10 cellular contexts compared by ENCODE assay signal in genomic region chr7:100091411-100092181, GRCh38. TPM values are rescaled to one million over a fixed set of nuclear protein-coding genes. Genes with fewer than 3 reads are reported as not detected.
A peak's percentile ranks its signal among the peaks of the same experiment; 100 is the strongest.
DNase-seq lines count a peak whose midpoint lies in the region; ATAC-seq and TF ChIP-seq lines count a peak whose summit lies in the region.
"Had no signal": no experiment of that assay in that cellular context is flagged by ENCODE, and none has a peak within 500 bp of the region (broad histone marks: within the 10 kb centered on the region; RNA-seq: fewer than 3 reads in every experiment).

No MANE protein-coding gene starts in this region.

- peak overlapping the region; percentile 69; the same call in 1 of the 2 replicates for H3K4ac ChIP-seq in IMR-90 (ENCODE audit: low read depth, low read length)

- H3K9ac ChIP-seq in IMR-90 (ENCODE audit: low read depth, low read length) = no peak overlapping the region

- peaks cover 55% of the 10 kb centered on the region for H3K36me3 ChIP-seq in IMR-90 (ENCODE audit: control insufficient read depth, insufficient read depth, low read length)

- no peak overlapping the region for H3K18ac ChIP-seq in IMR-90 (ENCODE audit: low read depth, low read length)

- peaks cover 15% of the 10 kb centered on the region for H3K4me1 ChIP-seq in IMR-90 (ENCODE audit: control insufficient read depth, insufficient read depth, low read length)

- H3K4me3 Mint-ChIP-seq in activated naive CD8-positive, alpha-beta T cell = peak overlapping the region; percentile 28
- peak overlapping the region; percentile 60 to 97 (median 96) for H3K4me3 Mint-ChIP-seq in nephron

- no peak overlapping the region for H2BK5ac ChIP-seq in IMR-90 (ENCODE audit: low read depth, low read length, poor library complexity, severe bottlenecking)

- no peaks in the 10 kb centered on the region for H3K27me3 ChIP-seq in IMR-90 (ENCODE audit: control insufficient read depth, insufficient read depth, low read length)

- no peak overlapping the region for H3K4me2 ChIP-seq in IMR-90 (ENCODE audit: low read depth, low read length)

- dilution Hi-C loops in IMR-90 (cut with HindIII; ENCODE audit: low sequenced_read_pairs, unreplicated experiment) = no loop called here

- TSS peak; percentile 90 for BruUV-seq in IMR-90 (replicated peaks; lab: Mats Ljungman, UMichigan)

- H3K79me1 ChIP-seq in IMR-90 (ENCODE audit: low read depth in 1 of 2, low read length in 2 of 2) = peaks cover 32 to 74% of the 10 kb centered on the region in 2 experiments

- no peak overlapping the region for H2AK9ac ChIP-seq in IMR-90 (replicated peaks; ENCODE audit: low read depth, low read length, poor library complexity)

- no peak overlapping the region for H3K14ac ChIP-seq in IMR-90 (replicated peaks; ENCODE audit: low read depth, low read length)

- H2AK5ac ChIP-seq in IMR-90 (ENCODE audit: low read depth, low read length) = peak overlapping the region; percentile 27; the same call in 1 of the 2 replicates

- TF ChIP-seq POLR2A in IMR-90 (IDR thresholded peaks at IDR 0.05; ENCODE audit: low read depth, low read length) = no peak; the same call in 1 of the 2 replicates

- H4K91ac ChIP-seq in IMR-90 (ENCODE audit: insufficient read depth, low read depth, low read length) = no peak overlapping the region

- peak overlapping the region; percentile 12; the same call in 1 of the 2 replicates for H3K23ac ChIP-seq in IMR-90 (ENCODE audit: low read depth, low read length)

- H4K5ac ChIP-seq in IMR-90 (ENCODE audit: low read depth, low read length) = no peak overlapping the region

- peak overlapping the region; percentile 55 for H3K27ac Mint-ChIP-seq in activated naive CD8-positive, alpha-beta T cell
- H3K27ac Mint-ChIP-seq in nephron = peak overlapping the region in 2 of 3 experiments; percentile 67 to 75

- no peaks in the 10 kb centered on the region for H3K9me3 Mint-ChIP-seq in activated naive CD8-positive, alpha-beta T cell (ENCODE audit: low read depth)
- H3K9me3 Mint-ChIP-seq in nephron = no peaks in the 10 kb centered on the region

- no peak overlapping the region for H2BK120ac ChIP-seq in IMR-90 (ENCODE audit: low read depth, low read length)

- H3K36me3 Mint-ChIP-seq in activated naive CD8-positive, alpha-beta T cell = peaks cover 2% of the 10 kb centered on the region
- H3K36me3 Mint-ChIP-seq in nephron (ENCODE audit: low read depth) = peaks cover 54% of the 10 kb centered on the region

- in situ Hi-C loops in IMR-90 (cut with MboI; ENCODE audit: low sequenced_read_pairs) = no loop called here

- H3K9me3 ChIP-seq in IMR-90 (ENCODE audit: control insufficient read depth, insufficient read depth, low read length) = no peaks in the 10 kb centered on the region

- H2AFZ ChIP-seq in IMR-90 (replicated peaks; ENCODE audit: low read length, poor library complexity) = peak overlapping the region; percentile 49

- H4K8ac ChIP-seq in IMR-90 (ENCODE audit: low read depth in 2 of 2, low read length in 2 of 2) = peak overlapping the region in 1 of 2 experiments; percentile 11; a peak in 1 of 4 replicates

- peaks cover 13% of the 10 kb centered on the region for H3K9me1 ChIP-seq in IMR-90 (ENCODE audit: insufficient read depth, low read length)

- no peak overlapping the region for H2BK20ac ChIP-seq in IMR-90 (ENCODE audit: low read depth, low read length)

- DNase-seq in NCI-H82 (lab: John Stamatoyannopoulos, UW) (peak; percentile 69), NCI-H82 treated with DMSO at 0.1 percent for 48 hours (lab: John Stamatoyannopoulos, UW; ENCODE audit: unreplicated experiment) (no peak), IMR-90 (peak; percentile 37), NCI-H2196 treated with DMSO at 0.1 percent for 48 hours (lab: John Stamatoyannopoulos, UW; ENCODE audit: unreplicated experiment) (no peak), cerebellum (ENCODE audit: low spot score) (no peak), DMS153 treated with DMSO at 0.1 percent for 48 hours (lab: John Stamatoyannopoulos, UW; ENCODE audit: unreplicated experiment) (no peak)
- DNase-seq: AML-193, caudate nucleus had no signal

- no peak for TF ChIP-seq RAD21 in IMR-90 (IDR thresholded peaks at IDR 0.05; ENCODE audit: low read length)

- POLR2A ChIA-PET in IMR-90 (lab: Charles Lee; ENCODE audit: unreplicated experiment) = no interaction called here

- TF ChIP-seq CTCF in IMR-90 (conservative IDR thresholded peaks at IDR 0.05; ENCODE audit: low read depth, low read length) (0 out of 2 replicates have a peak, but pooled peaks have one; percentile 16), nephron (IDR thresholded peaks at IDR 0.05; ENCODE audit: unreplicated experiment in 3 of 3) (no peak)

- H3K27me3 Mint-ChIP-seq in activated naive CD8-positive, alpha-beta T cell = no peaks in the 10 kb centered on the region
- H3K27me3 Mint-ChIP-seq in nephron (ENCODE audit: low read depth) = no peaks in the 10 kb centered on the region

- peaks cover 35% of the 10 kb centered on the region for H3K4me1 Mint-ChIP-seq in activated naive CD8-positive, alpha-beta T cell (ENCODE audit: low read depth)
- peaks cover 18% of the 10 kb centered on the region for H3K4me1 Mint-ChIP-seq in nephron

- peaks cover 15% of the 10 kb centered on the region for H4K20me1 ChIP-seq in IMR-90 (ENCODE audit: insufficient read depth, low read length)

- ATAC-seq in IMR-90 (ENCODE audit: low read depth) = no peak

- H3K27ac ChIP-seq in IMR-90 (ENCODE audit: insufficient read depth, low read length) = no peak overlapping the region; the same call in 1 of the 2 replicates

- WGBS in IMR-90 (ENCODE audit: extremely low coverage in 2 of 2, insufficient read length in 1 of 2), 2 experiments = 64% methylated on average over 3 of the region's 19 CpGs; no CpG with 5 or more reads in 1 of the 2 experiments

- CTCF ChIA-PET in IMR-90 (lab: Yijun Ruan, JAX) = interaction anchor here (0.9 to 1.6 kb wide), 2 partner anchors 9 to 113 kb away, joined by 3 to 5 read pairs; no protein-coding TSS in a partner anchor

- no peak overlapping the region for H3K4me3 ChIP-seq in IMR-90 (ENCODE audit: insufficient read depth, low read depth, low read length)

- no peak overlapping the region for H3K56ac ChIP-seq in IMR-90 (ENCODE audit: extremely low read depth, insufficient read depth, low read length)

- H2BK15ac ChIP-seq in IMR-90 (ENCODE audit: low read depth, low read length) = no peak overlapping the region

- intact Hi-C loops in IMR-90 (cut with micrococcal nuclease) = no loop called here

TF ChIP-seq in IMR-90, 13 proteins besides CTCF, POLR2A, EP300 and RAD21:
- TF ChIP-seq MXI1 (IDR thresholded peaks at IDR 0.05; ENCODE audit: borderline replicate concordance, low read depth, low read length) (0 out of 2 replicates have a peak, but pooled peaks have one; percentile 48), BHLHE40 (IDR thresholded peaks at IDR 0.05; ENCODE audit: low read depth, low read length) (peak; percentile 79)
- TF ChIP-seq, protein P1, sequence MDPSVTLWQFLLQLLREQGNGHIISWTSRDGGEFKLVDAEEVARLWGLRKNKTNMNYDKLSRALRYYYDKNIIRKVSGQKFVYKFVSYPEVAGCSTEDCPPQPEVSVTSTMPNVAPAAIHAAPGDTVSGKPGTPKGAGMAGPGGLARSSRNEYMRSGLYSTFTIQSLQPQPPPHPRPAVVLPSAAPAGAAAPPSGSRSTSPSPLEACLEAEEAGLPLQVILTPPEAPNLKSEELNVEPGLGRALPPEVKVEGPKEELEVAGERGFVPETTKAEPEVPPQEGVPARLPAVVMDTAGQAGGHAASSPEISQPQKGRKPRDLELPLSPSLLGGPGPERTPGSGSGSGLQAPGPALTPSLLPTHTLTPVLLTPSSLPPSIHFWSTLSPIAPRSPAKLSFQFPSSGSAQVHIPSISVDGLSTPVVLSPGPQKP (IDR thresholded peaks at IDR 0.05; ENCODE audit: borderline replicate concordance, low read depth, low read length) = no peak
TF ChIP-seq in IMR-90: peak in this region for 2.

RNA-seq across cellular contexts. Expression of gene COPS6, which starts 2.8 kb away (rescaled TPM):
- total RNA-seq in IMR-90 (2012; rRNA removed) (158 and 185 TPM in 2 replicates), cerebellum (28.8 TPM)
- polyA plus RNA-seq in IMR-90 (2012; rRNA removed) = 303 and 325 TPM in 2 replicates
- 189 and 197 TPM in 2 replicates for polyA plus RNA-seq in IMR-90 (2012; cell fraction: cytosol; rRNA removed)
- 146 and 159 TPM in 2 replicates for polyA plus RNA-seq in IMR-90 (2012; cell fraction: nucleus; rRNA removed; ENCODE audit: low replicate concordance)

RNA-seq across cellular contexts. Expression of gene MCM7, which starts 9.6 kb away (rescaled TPM):
- total RNA-seq in IMR-90 (2012; rRNA removed) = 130 and 137 TPM in 2 replicates
- polyA plus RNA-seq in IMR-90 (2012; rRNA removed) = 104 and 119 TPM in 2 replicates
- polyA plus RNA-seq in IMR-90 (2012; cell fraction: cytosol; rRNA removed) = 47.2 and 71.0 TPM in 2 replicates
- polyA plus RNA-seq in IMR-90 (2012; cell fraction: nucleus; rRNA removed; ENCODE audit: low replicate concordance) = 196 and 287 TPM in 2 replicates
- 57.2 TPM for total RNA-seq in cerebellum

RNA-seq across cellular contexts. Expression of gene AP4M1, which starts 9.8 kb away (rescaled TPM):
- total RNA-seq in IMR-90 (2012; rRNA removed) (18.6 and 21.1 TPM in 2 replicates), cerebellum (15.6 TPM)
- polyA plus RNA-seq in IMR-90 (2012; rRNA removed) = 20.5 and 21.4 TPM in 2 replicates
- 17.7 and 24.6 TPM in 2 replicates for polyA plus RNA-seq in IMR-90 (2012; cell fraction: cytosol; rRNA removed)
- 52.6 and 55.7 TPM in 2 replicates for polyA plus RNA-seq in IMR-90 (2012; cell fraction: nucleus; rRNA removed; ENCODE audit: low replicate concordance)

RNA-seq across cellular contexts. Expression of gene ZNF3, which starts 10.1 kb away (rescaled TPM):
- total RNA-seq in IMR-90 (2012; rRNA removed) (30.8 and 33.1 TPM in 2 replicates), cerebellum (49.7 TPM)
- 20.4 and 24.8 TPM in 2 replicates for polyA plus RNA-seq in IMR-90 (2012; rRNA removed)
- polyA plus RNA-seq in IMR-90 (2012; cell fraction: cytosol; rRNA removed) = 4.7 and 6.3 TPM in 2 replicates
- polyA plus RNA-seq in IMR-90 (2012; cell fraction: nucleus; rRNA removed; ENCODE audit: low replicate concordance) = 55.3 and 172 TPM in 2 replicates

RNA-seq across cellular contexts. Expression of gene TAF6, which starts 27.6 kb away (rescaled TPM):
- 11.3 and 14.4 TPM in 2 replicates for total RNA-seq in IMR-90 (2012; rRNA removed)
- polyA plus RNA-seq in IMR-90 (2012; rRNA removed) = 55.3 and 56.5 TPM in 2 replicates
- 48.4 and 56.7 TPM in 2 replicates for polyA plus RNA-seq in IMR-90 (2012; cell fraction: cytosol; rRNA removed)
- 51.7 and 92.5 TPM in 2 replicates for polyA plus RNA-seq in IMR-90 (2012; cell fraction: nucleus; rRNA removed; ENCODE audit: low replicate concordance)
- 23.8 TPM for total RNA-seq in cerebellum

Comparison
In these comparisons a context has a peak if more than half of its experiments do, and no peak if none do; other contexts are left out.
1. DNase-seq: peak in NCI-H82 (single experiment) and IMR-90 (single experiment); none in NCI-H82 treated with DMSO at 0.1 percent for 48 hours (single experiment), NCI-H2196 treated with DMSO at 0.1 percent for 48 hours (single experiment), cerebellum (single experiment) and DMS153 treated with DMSO at 0.1 percent for 48 hours (single experiment).